In the genomic region with DNA sequence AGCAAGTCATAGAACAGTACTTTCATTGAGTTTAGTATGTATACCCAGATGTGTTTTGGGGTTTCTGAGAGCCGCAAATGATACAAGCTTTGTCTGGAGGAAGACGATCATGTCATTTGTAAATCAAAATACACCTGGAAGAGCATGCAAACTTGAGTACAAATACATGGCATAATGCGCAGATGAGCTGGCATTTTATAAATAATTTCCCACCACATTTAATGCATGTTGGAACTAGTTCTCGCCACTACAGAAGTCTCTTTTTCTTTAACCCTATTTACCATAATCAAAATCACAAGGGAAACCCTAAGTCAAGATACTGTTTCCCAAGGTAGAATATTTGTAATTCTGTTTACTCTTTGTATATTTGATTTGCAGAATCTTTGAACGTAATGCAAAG, we compare ENCODE assay signal across 29 cellular contexts.
A peak's percentile ranks its signal among the peaks of the same experiment; 100 is the strongest.
DNase-seq lines count a peak whose midpoint lies in the region; ATAC-seq, FAIRE-seq and TF ChIP-seq lines count a peak whose summit lies in the region.
"Had no signal": no experiment of that assay in that cellular context is flagged by ENCODE, and none has a peak within 500 bp of the region (broad histone marks: within the 10 kb centered on the region; RNA-seq: fewer than 3 reads in every experiment).

No MANE protein-coding gene starts in this region.

- H3K4me1 Mint-ChIP-seq in neural progenitor cell: no peaks in the 10 kb centered on the region
- H3K4me1 Mint-ChIP-seq: CD14-positive monocyte; CD4-positive, alpha-beta memory T cell; CD4-positive, CD25-positive, alpha-beta regulatory T cell; CD8-positive, alpha-beta memory T cell had no signal

- H2AFZ ChIP-seq in PC-3 (ENCODE audit: low read length) (no peak overlapping the region), neural progenitor cell (replicated peaks) (peak overlapping the region; percentile 65)

- ATAC-seq in PC-3 (no peak), foreskin keratinocyte (peak; percentile 59), GM18858 (IDR thresholded peaks at IDR 0.05; ENCODE audit: unreplicated experiment) (no peak)
- ATAC-seq: GM12878 had no signal

- no TSS peak for BruUV-seq in PC-3 (replicated peaks; lab: Mats Ljungman, UMichigan)

- CTCF ChIA-PET in PC-3 (lab: Charles Lee): no interaction called here

- H3K9me3 Mint-ChIP-seq in neural progenitor cell: no peaks in the 10 kb centered on the region
- H3K9me3 Mint-ChIP-seq: CD14-positive monocyte had no signal

- H3K4me3 ChIP-seq in PC-3 (ENCODE audit: low read length): no peak overlapping the region
- no peak overlapping the region for H3K4me3 ChIP-seq in bronchial epithelial cell (ENCODE audit: low read depth, low read length)
- H3K4me3 ChIP-seq in neural progenitor cell: no peak overlapping the region
- H3K4me3 ChIP-seq: BLaER1, GM12878 had no signal

- intact Hi-C loops in PC-3 (cut with micrococcal nuclease): no loop called here

- H4K20me1 ChIP-seq in PC-3 (ENCODE audit: low read length): no peaks in the 10 kb centered on the region
- no peaks in the 10 kb centered on the region for H4K20me1 ChIP-seq in neural progenitor cell (ENCODE audit: low read depth)
- H4K20me1 ChIP-seq: BLaER1 had no signal

- no peak overlapping the region for H3K9ac ChIP-seq in PC-3 (ENCODE audit: low read length)
- H3K9ac ChIP-seq in neural progenitor cell: no peak overlapping the region
- H3K9ac ChIP-seq: BLaER1 had no signal

- H3K27me3 Mint-ChIP-seq in neural progenitor cell (ENCODE audit: insufficient read depth, low read depth): no peaks in the 10 kb centered on the region
- H3K27me3 Mint-ChIP-seq: CD4-positive, alpha-beta memory T cell; CD4-positive, CD25-positive, alpha-beta regulatory T cell; CD8-positive, alpha-beta memory T cell had no signal

- peaks cover 66% of the 10 kb centered on the region for H3K27me3 ChIP-seq in PC-3 (ENCODE audit: low read length)
- no peaks in the 10 kb centered on the region for H3K27me3 ChIP-seq in bronchial epithelial cell (ENCODE audit: control insufficient read depth, insufficient read depth, low read length)
- no peaks in the 10 kb centered on the region for H3K27me3 ChIP-seq in foreskin keratinocyte
- H3K27me3 ChIP-seq in neural progenitor cell: no peaks in the 10 kb centered on the region
- H3K27me3 ChIP-seq: BE2C, BLaER1 had no signal

- H3F3A ChIP-seq in PC-3 (ENCODE audit: low read length, unreplicated experiment): no peaks in the 10 kb centered on the region
- no peaks in the 10 kb centered on the region for H3F3A ChIP-seq in neural progenitor cell (ENCODE audit: low read depth)

- peaks cover 8% of the 10 kb centered on the region for H3K36me3 Mint-ChIP-seq in neural progenitor cell
- H3K36me3 Mint-ChIP-seq: CD14-positive monocyte; CD4-positive, alpha-beta memory T cell; CD4-positive, CD25-positive, alpha-beta regulatory T cell; CD8-positive, alpha-beta memory T cell had no signal

- no peak for FAIRE-seq in bronchial epithelial cell (lab: Jason Lieb, UNC)
- FAIRE-seq: A204.1, GM12878, GM12892, GM18507, GM19239 had no signal

- no peaks in the 10 kb centered on the region for H3K36me3 ChIP-seq in PC-3 (ENCODE audit: low read depth, low read length)
- H3K36me3 ChIP-seq in bronchial epithelial cell (ENCODE audit: control insufficient read depth, insufficient read depth, low read length): no peaks in the 10 kb centered on the region
- H3K36me3 ChIP-seq in neural progenitor cell: no peaks in the 10 kb centered on the region
- H3K36me3 ChIP-seq: BE2C had no signal

- 0 out of 2 replicates have a peak overlapping the region, but pooled peaks have one; percentile 15 for H3K4me2 ChIP-seq in PC-3 (ENCODE audit: low read length)
- no peak overlapping the region for H3K4me2 ChIP-seq in neural progenitor cell
- H3K4me2 ChIP-seq: BLaER1 had no signal

- no peaks in the 10 kb centered on the region for H3K9me2 ChIP-seq in PC-3 (replicated peaks; ENCODE audit: low read length)

- no peaks in the 10 kb centered on the region for H3K4me1 ChIP-seq in PC-3 (ENCODE audit: insufficient read depth, low read length)
- peaks cover 9% of the 10 kb centered on the region for H3K4me1 ChIP-seq in foreskin keratinocyte
- H3K4me1 ChIP-seq in neural progenitor cell: no peaks in the 10 kb centered on the region
- H3K4me1 ChIP-seq: BE2C, BLaER1 had no signal

- no peaks in the 10 kb centered on the region for H3K79me2 ChIP-seq in PC-3 (ENCODE audit: low read length)
- H3K79me2 ChIP-seq in neural progenitor cell (ENCODE audit: low read depth): no peaks in the 10 kb centered on the region

- POLR2A ChIA-PET in PC-3 (lab: Charles Lee; ENCODE audit: unreplicated experiment): no interaction called here

- TF ChIP-seq CTCF in PC-3 (conservative IDR thresholded peaks at IDR 0.05; ENCODE audit: low read depth, low read length) (no peak), bronchial epithelial cell (IDR thresholded peaks at IDR 0.05; ENCODE audit: insufficient read depth, low read length, severe bottlenecking) (no peak), foreskin keratinocyte (conservative IDR thresholded peaks at IDR 0.05) (no peak), neural progenitor cell (IDR thresholded peaks at IDR 0.05) (no peak)

- H3K27ac Mint-ChIP-seq in neural progenitor cell: no peak overlapping the region
- H3K27ac Mint-ChIP-seq: CD14-positive monocyte; CD4-positive, alpha-beta memory T cell; CD4-positive, CD25-positive, alpha-beta regulatory T cell; CD8-positive, alpha-beta memory T cell had no signal

- DNase-seq in PC-3: no peak
- DNase-seq in bronchial epithelial cell (ENCODE audit: low read depth): peak; percentile 21
- peak; percentile 27 to 55 for DNase-seq in foreskin keratinocyte
- DNase-seq in neural progenitor cell (ENCODE audit: low spot score): no peak
- DNase-seq in NCI-H345 (lab: John Stamatoyannopoulos, UW): no peak
- DNase-seq in T-helper 9 cell: no peak
- DNase-seq: 8988T; ACHN; BE2C; C1 segment of cervical spinal cord; CD4-positive, alpha-beta memory T cell; CD4-positive, CD25-positive, alpha-beta regulatory T cell; CD8-positive, alpha-beta memory T cell; COR-L47; DMS 273 treated with DMSO at 0.1 percent for 48 hours; DMS153; DMS53; DMS79; DND-41; EL; GDM1 had no signal

- no peak overlapping the region for H3K4me3 Mint-ChIP-seq in neural progenitor cell
- H3K4me3 Mint-ChIP-seq: CD14-positive monocyte; CD4-positive, alpha-beta memory T cell; CD4-positive, CD25-positive, alpha-beta regulatory T cell; CD8-positive, alpha-beta memory T cell had no signal

- H3K9me3 ChIP-seq in PC-3 (ENCODE audit: low read length) (no peaks in the 10 kb centered on the region), neural progenitor cell (ENCODE audit: low read depth) (no peaks in the 10 kb centered on the region)
- H3K9me3 ChIP-seq: BE2C, BLaER1 had no signal

- H3K27ac ChIP-seq in PC-3 (ENCODE audit: low read length): no peak overlapping the region
- no peak overlapping the region for H3K27ac ChIP-seq in foreskin keratinocyte
- H3K27ac ChIP-seq in neural progenitor cell: no peak overlapping the region
- H3K27ac ChIP-seq: BLaER1 had no signal

Comparison
In these comparisons a context has a peak if more than half of its experiments do, and no peak if none do; other contexts are left out.
1. DNase-seq: peak in bronchial epithelial cell (single experiment) and foreskin keratinocyte (2 of 2); none in PC-3 (single experiment), neural progenitor cell (single experiment), NCI-H345 (single experiment) and T-helper 9 cell (single experiment).